In genomic region chr16:67336111-67336510, GRCh38 we compare ENCODE assay signal across 23 cellular contexts. TPM values are rescaled to one million over a fixed set of nuclear protein-coding genes. Genes with fewer than 3 reads are reported as not detected.
"Had no signal": no experiment of that assay in that cellular context is flagged by ENCODE, and none has a peak within 500 bp of the region (broad histone marks: within the 10 kb centered on the region; RNA-seq: fewer than 3 reads in every experiment).

No MANE protein-coding gene starts in this region.

- H3K9me3 ChIP-seq: SK-N-SH had no signal

- DNase-seq: IMR-90, Karpas-422, KG1, MM.1S, NCI-H1092 treated with DMSO at 0.1 percent for 48 hours, NCI-H1436, NCI-H187, NCI-H2029, NCI-H2081 treated with DMSO at 0.1 percent for 48 hours, NCI-H2171, NCI-H524, NCI-H526 treated with DMSO at 0.1 percent for 48 hours, NCI-H748 treated with DMSO at 0.1 percent for 48 hours, SHP77, SK-N-SH, SW 1271, T-cell had no signal

- H3K27ac ChIP-seq: RWPE1 had no signal

- ATAC-seq: HepG2, Panc1, T-cell had no signal

RNA-seq across cellular contexts. Expression of gene LRRC36, which starts 9.5 kb away (rescaled TPM):
- total RNA-seq: HT1080, NCI-H460, T-cell had no signal

RNA-seq across cellular contexts. Expression of gene KCTD19, which starts 9.6 kb away (rescaled TPM):
- total RNA-seq: HepG2, HT1080, NCI-H460, SK-MEL-5, T-cell had no signal
- polyA plus RNA-seq: HepG2 had no signal

RNA-seq across cellular contexts. Expression of gene TPPP3, which starts 57.2 kb away (rescaled TPM):
- total RNA-seq: HT1080 had no signal
